8 cellular contexts compared by ENCODE assay signal in the genomic region with DNA sequence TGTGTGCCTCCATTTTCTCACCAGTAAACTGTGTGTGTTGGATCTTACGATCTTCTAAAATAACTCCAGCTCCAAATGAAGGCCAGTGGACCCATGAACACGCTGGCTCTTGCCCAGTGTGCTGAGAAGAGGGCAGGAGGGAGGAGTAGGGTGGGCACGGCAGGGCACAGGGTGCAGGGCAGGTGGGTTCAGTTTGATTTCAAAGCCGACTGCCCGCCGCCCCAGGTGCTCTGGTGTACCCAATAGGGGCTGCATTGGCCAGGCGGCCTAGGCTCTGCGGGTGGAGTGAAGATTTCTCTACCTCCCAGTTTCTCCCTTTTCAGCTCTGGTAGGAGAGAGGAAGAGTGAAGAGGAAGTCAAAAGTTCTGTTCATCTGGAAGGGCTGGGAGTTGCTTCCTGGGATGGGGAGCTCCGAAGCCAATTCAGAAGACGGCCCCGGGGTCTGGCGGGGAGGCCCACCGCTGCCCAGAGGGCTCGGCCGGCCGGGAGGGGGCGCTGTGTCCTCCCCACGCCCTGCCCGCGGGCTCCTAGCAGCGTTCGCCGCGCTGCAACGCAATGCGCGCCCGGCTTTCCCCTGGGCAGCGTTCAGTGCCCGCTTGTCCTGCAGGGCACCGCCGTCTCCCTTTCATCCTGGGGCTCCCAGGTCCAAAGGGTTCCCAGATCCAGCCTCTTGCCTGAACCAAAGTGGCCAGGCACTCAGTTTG. TPM values are rescaled to one million over a fixed set of nuclear protein-coding genes. Genes with fewer than 3 reads are reported as not detected.
A peak's percentile ranks its signal among the peaks of the same experiment; 100 is the strongest.
DNase-seq lines count a peak whose midpoint lies in the region; ATAC-seq and TF ChIP-seq lines count a peak whose summit lies in the region.

No MANE protein-coding gene starts in this region.

- peaks cover 10% of the 10 kb centered on the region for H3F3A ChIP-seq in SK-N-SH (replicated peaks; ENCODE audit: insufficient read depth)

- H3K9me3 ChIP-seq in SK-N-SH (no peaks in the 10 kb centered on the region), muscle layer of duodenum (ENCODE audit: control insufficient read depth in 1 of 2, low read length in 2 of 2) (no peaks in the 10 kb centered on the region)

- H3K36me3 ChIP-seq in SK-N-SH (replicated peaks in 1 of 2; ENCODE audit: control insufficient read depth in 1 of 2, insufficient read depth in 2 of 2, low read length in 1 of 2) (no peaks in the 10 kb centered on the region), muscle layer of duodenum (ENCODE audit: control insufficient read depth in 1 of 2, insufficient read depth in 2 of 2, low read length in 2 of 2) (no peaks in the 10 kb centered on the region)

- peak overlapping the region; percentile 77 to 85 for H3K4me3 Mint-ChIP-seq in stimulated activated naive CD8-positive, alpha-beta T cell treated with anti-CD3 and anti-CD28 coated beads, Interleukin-15, amount 100 ng/mL, for 72 hours

- H3K27me3 ChIP-seq in SK-N-SH (ENCODE audit: insufficient read depth) (peaks cover 43% of the 10 kb centered on the region), muscle layer of duodenum (ENCODE audit: low read depth, low read length) (peaks cover 15% of the 10 kb centered on the region)

- CTCF ChIA-PET in SK-N-SH (lab: Yijun Ruan, JAX): interaction anchor here (0.6 to 11.0 kb wide), 44 partner anchors 9 to 1517 kb away, joined by 3 to 164 read pairs (median 4); no protein-coding TSS in a partner anchor

- peaks cover 6% of the 10 kb centered on the region; the same call in 1 of the 2 replicates for H4K20me1 ChIP-seq in SK-N-SH (ENCODE audit: insufficient read depth)

- no peak for TF ChIP-seq EP300 in SK-N-SH (IDR thresholded peaks at IDR 0.05; ENCODE audit: borderline replicate concordance in 1 of 2, low read depth in 1 of 2, low read length in 1 of 2)

- peaks cover 4 to 24% of the 10 kb centered on the region in 2 experiments; a peak in 1 of 4 replicates for H3K4me1 ChIP-seq in SK-N-SH (ENCODE audit: control insufficient read depth in 1 of 2, insufficient read depth in 2 of 2, low read depth in 1 of 2, low read length in 1 of 2)
- H3K4me1 ChIP-seq in muscle layer of duodenum (ENCODE audit: control insufficient read depth in 1 of 2, insufficient read depth in 2 of 2, low read length in 2 of 2): peaks cover 0 to 15% of the 10 kb centered on the region in 2 donors

- no peak overlapping the region for H3K27ac Mint-ChIP-seq in stimulated activated naive CD8-positive, alpha-beta T cell treated with anti-CD3 and anti-CD28 coated beads, Interleukin-15, amount 100 ng/mL, for 72 hours

- WGBS in SK-N-SH (ENCODE audit: low lambda C conversion rate): 29% methylated on average over 26 of the region's 32 CpGs

- H3K27ac ChIP-seq in SK-N-SH (ENCODE audit: low read depth in 2 of 2, low read length in 1 of 2) (no peak overlapping the region), muscle layer of duodenum (ENCODE audit: low read length) (no peak overlapping the region)

- peak; percentile 71 for TF ChIP-seq CTCF in SK-N-SH (IDR thresholded peaks at IDR 0.05)

- H3K9ac ChIP-seq in SK-N-SH: no peak overlapping the region

- ATAC-seq in stimulated activated naive CD8-positive, alpha-beta T cell treated with anti-CD3 and anti-CD28 coated beads, Interleukin-15, amount 100 ng/mL, for 72 hours: peak; percentile 79

- peak; percentile 37 for TF ChIP-seq RAD21 in SK-N-SH (IDR thresholded peaks at IDR 0.05; ENCODE audit: low read length)

- no peaks in the 10 kb centered on the region for H3K9me2 ChIP-seq in SK-N-SH

- DNase-seq in NCI-H1417 (lab: John Stamatoyannopoulos, UW) (peak in 2 of 3 experiments; percentile 49 to 63), NCI-H1417 treated with DMSO at 0.1 percent for 48 hours (lab: John Stamatoyannopoulos, UW) (no peak), SK-N-SH (peak; percentile 94), cerebellar cortex (ENCODE audit: low spot score) (peak; percentile 64), hepatic stellate cell (ENCODE audit: low spot score) (no peak), NOMO-1 (lab: John Stamatoyannopoulos, UW; ENCODE audit: unreplicated experiment in 2 of 2) (no peak)
- DNase-seq in stimulated activated naive CD8-positive, alpha-beta T cell treated with anti-CD3 and anti-CD28 coated beads, Interleukin-15, amount 100 ng/mL, for 72 hours: peak; percentile 50 to 59

- H3K9me3 Mint-ChIP-seq in stimulated activated naive CD8-positive, alpha-beta T cell treated with anti-CD3 and anti-CD28 coated beads, Interleukin-15, amount 100 ng/mL, for 72 hours: no peaks in the 10 kb centered on the region

- H3K27me3 Mint-ChIP-seq in stimulated activated naive CD8-positive, alpha-beta T cell treated with anti-CD3 and anti-CD28 coated beads, Interleukin-15, amount 100 ng/mL, for 72 hours: peaks cover 95% of the 10 kb centered on the region

- peaks cover 17% of the 10 kb centered on the region for H3K4me1 Mint-ChIP-seq in stimulated activated naive CD8-positive, alpha-beta T cell treated with anti-CD3 and anti-CD28 coated beads, Interleukin-15, amount 100 ng/mL, for 72 hours

- H3K4me2 ChIP-seq in SK-N-SH: peak overlapping the region; percentile 90

- POLR2A ChIA-PET in SK-N-SH (lab: Yijun Ruan, JAX): no interaction called here

- H2AFZ ChIP-seq in SK-N-SH (ENCODE audit: low read depth): peak overlapping the region; percentile 82; the same call in 1 of the 2 replicates

- H3K79me2 ChIP-seq in SK-N-SH (ENCODE audit: insufficient read depth): no peaks in the 10 kb centered on the region

- peak overlapping the region; percentile 43 to 65 for H3K4me3 ChIP-seq in SK-N-SH (ENCODE audit: low read depth in 2 of 2, low read length in 1 of 2)
- H3K4me3 ChIP-seq in muscle layer of duodenum (ENCODE audit: low read depth in 1 of 2, low read length in 2 of 2): peak overlapping the region; percentile 26 to 71

TF ChIP-seq in SK-N-SH, 30 proteins besides CTCF, POLR2A, EP300 and RAD21:
- TF ChIP-seq, protein P1, sequence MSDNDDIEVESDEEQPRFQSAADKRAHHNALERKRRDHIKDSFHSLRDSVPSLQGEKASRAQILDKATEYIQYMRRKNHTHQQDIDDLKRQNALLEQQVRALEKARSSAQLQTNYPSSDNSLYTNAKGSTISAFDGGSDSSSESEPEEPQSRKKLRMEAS (IDR thresholded peaks at IDR 0.05; ENCODE audit: low read depth): no peak
- TF ChIP-seq NRF1 (IDR thresholded peaks at IDR 0.05; ENCODE audit: low read depth, low read length) (no peak), TAF1 (IDR thresholded peaks at IDR 0.05; ENCODE audit: borderline replicate concordance, low read depth, low read length) (no peak), YY1 (IDR thresholded peaks at IDR 0.05; ENCODE audit: low read depth) (no peak), NFIC (IDR thresholded peaks at IDR 0.05; ENCODE audit: borderline replicate concordance) (no peak), SMC3 (IDR thresholded peaks at IDR 0.05; ENCODE audit: low read depth, low read length) (peak; percentile 53)

RNA-seq across cellular contexts. Expression of a gene that starts 1.1 kb away (rescaled TPM):
- polyA plus RNA-seq in SK-N-SH (2012; rRNA removed): 0.13 and 0.31 TPM in 2 replicates
- polyA plus RNA-seq in SK-N-SH (2012; cell fraction: cytosol; rRNA removed): 0.06 and 0.22 TPM in 2 replicates
- 1.4 and 1.5 TPM in 2 replicates for polyA plus RNA-seq in SK-N-SH (2012; cell fraction: nucleus; rRNA removed)

Comparison
In these comparisons a context has a peak if more than half of its experiments do, and no peak if none do; other contexts are left out.
1. DNase-seq: peak in NCI-H1417 (2 of 3), SK-N-SH (single experiment), cerebellar cortex (single experiment) and stimulated activated naive CD8-positive, alpha-beta T cell treated with anti-CD3 and anti-CD28 coated beads, Interleukin-15, amount 100 ng/mL, for 72 hours (2 of 2); none in NCI-H1417 treated with DMSO at 0.1 percent for 48 hours (single experiment), hepatic stellate cell (single experiment) and NOMO-1 (0 of 2).